11 cellular contexts compared by ENCODE assay signal in the genomic region with DNA sequence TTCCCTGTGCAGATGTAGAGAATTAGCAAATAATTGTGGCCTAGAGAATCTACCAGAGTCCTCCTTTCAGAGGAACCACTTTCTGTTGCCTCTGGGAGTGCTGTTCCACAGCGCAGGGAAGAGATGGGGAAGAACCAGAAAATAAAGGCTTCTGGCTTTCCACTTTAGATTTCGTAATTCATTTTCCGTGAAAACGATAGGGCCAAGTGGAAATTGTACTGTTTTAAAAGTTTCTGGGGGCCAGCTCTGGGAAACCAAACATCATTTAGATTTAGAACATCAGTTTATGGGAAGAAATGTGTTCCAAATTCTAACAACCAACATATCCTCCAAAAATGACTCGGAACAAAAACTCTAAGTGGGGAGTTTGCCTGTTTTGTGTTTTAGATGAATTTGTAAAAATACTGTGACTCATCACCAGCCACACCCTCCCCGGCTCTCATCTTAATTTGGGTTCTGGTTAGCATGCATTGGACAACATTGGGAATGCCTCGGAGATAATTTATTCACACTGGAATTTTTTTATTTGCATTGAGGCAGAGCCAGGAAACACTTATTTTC.
DNase-seq lines count a peak whose midpoint lies in the region; ATAC-seq and TF ChIP-seq lines count a peak whose summit lies in the region.
"Had no signal": no experiment of that assay in that cellular context is flagged by ENCODE, and none has a peak within 500 bp of the region (broad histone marks: within the 10 kb centered on the region; RNA-seq: fewer than 3 reads in every experiment).

No MANE protein-coding gene starts in this region.

- H3K4me3 ChIP-seq in kidney epithelial cell (ENCODE audit: low read depth, low read length): no peak overlapping the region

- CTCF ChIA-PET in MCF 10A (lab: Yijun Ruan, JAX): interaction anchor here (1.0 kb wide), 1 partner anchor 46 kb away, joined by 5 read pairs; no protein-coding TSS in a partner anchor

- H3K9me3 Mint-ChIP-seq in MCF 10A (ENCODE audit: unreplicated experiment) (no peaks in the 10 kb centered on the region), type B pancreatic cell (no peaks in the 10 kb centered on the region)
- H3K9me3 Mint-ChIP-seq: dendritic cell treated with granulocyte-macrophage colony-stimulating factor and Interleukin-4, amounts not matched to agents 40 ng/mL and 50 ng/mL, for 4 days; memory B cell had no signal

- no peak for TF ChIP-seq CTCF in MCF 10A (IDR thresholded peaks at IDR 0.05; ENCODE audit: unreplicated experiment)
- TF ChIP-seq CTCF in kidney epithelial cell (IDR thresholded peaks at IDR 0.05; ENCODE audit: insufficient read depth, low read length, poor library complexity, severe bottlenecking): peak; percentile 27
- peak; percentile 48 for TF ChIP-seq CTCF in type B pancreatic cell (conservative IDR thresholded peaks at IDR 0.05)
- no peak for TF ChIP-seq CTCF in GM13977 (IDR thresholded peaks at IDR 0.05; ENCODE audit: extremely low read depth, insufficient read depth, missing control alignments)

- POLR2A ChIA-PET in MCF 10A (lab: Yijun Ruan, JAX): interaction anchor here (0.6 kb wide), 1 partner anchor 18 kb away, joined by 4 read pairs; no protein-coding TSS in a partner anchor

- DNase-seq in M059J (ENCODE audit: low read depth): peak; percentile 46
- peak; percentile 53 for DNase-seq in MCF 10A (ENCODE audit: unreplicated experiment)
- DNase-seq in kidney epithelial cell (ENCODE audit: low read depth): no peak
- DNase-seq in type B pancreatic cell (ENCODE audit: extremely low spot score, unreplicated experiment): no peak
- DNase-seq in T-helper 17 cell: no peak
- DNase-seq in RPMI8226: no peak
- DNase-seq in GM13977 (ENCODE audit: low spot score): no peak
- DNase-seq: activated CD8-positive, alpha-beta memory T cell treated with anti-CD3 and anti-CD28 coated beads, Interleukin-2, amount 10 ng/mL, durations not matched to agents 7 days and 5 days had no signal

- H3K4me1 Mint-ChIP-seq in MCF 10A (ENCODE audit: insufficient read depth, unreplicated experiment) (peaks cover 34% of the 10 kb centered on the region), type B pancreatic cell (ENCODE audit: unreplicated experiment) (peaks cover 29% of the 10 kb centered on the region), T-helper 17 cell (no peaks in the 10 kb centered on the region)
- H3K4me1 Mint-ChIP-seq: activated CD8-positive, alpha-beta memory T cell treated with anti-CD3 and anti-CD28 coated beads, Interleukin-2, amount 10 ng/mL, durations not matched to agents 7 days and 5 days; memory B cell had no signal

- intact Hi-C loops in MCF 10A (cut with micrococcal nuclease): no loop called here

- H3K9me3 ChIP-seq in T-helper 17 cell (ENCODE audit: control insufficient read depth, low read length, poor library complexity, severe bottlenecking): no peaks in the 10 kb centered on the region

- H3K27ac Mint-ChIP-seq in MCF 10A (ENCODE audit: low read depth, unreplicated experiment) (no peak overlapping the region), type B pancreatic cell (no peak overlapping the region), T-helper 17 cell (no peak overlapping the region)
- H3K27ac Mint-ChIP-seq: activated CD8-positive, alpha-beta memory T cell treated with anti-CD3 and anti-CD28 coated beads, Interleukin-2, amount 10 ng/mL, durations not matched to agents 7 days and 5 days; dendritic cell treated with granulocyte-macrophage colony-stimulating factor and Interleukin-4, amounts not matched to agents 40 ng/mL and 50 ng/mL, for 4 days; memory B cell had no signal

- ATAC-seq in HG03135 (IDR thresholded peaks at IDR 0.05; ENCODE audit: unreplicated experiment): no peak
- no peak for ATAC-seq in T-helper 17 cell
- ATAC-seq: activated CD8-positive, alpha-beta memory T cell treated with anti-CD3 and anti-CD28 coated beads, Interleukin-2, amount 10 ng/mL, durations not matched to agents 7 days and 5 days had no signal

- in situ Hi-C loops in GM13977 (cut with MboI; ENCODE audit: low pct_unique_long_range_greater_than_20kb, low sequenced_read_pairs, unreplicated experiment): no loop called here

- H3K36me3 Mint-ChIP-seq in MCF 10A (ENCODE audit: insufficient read depth, unreplicated experiment): peaks cover 6% of the 10 kb centered on the region
- no peaks in the 10 kb centered on the region for H3K36me3 Mint-ChIP-seq in type B pancreatic cell
- H3K36me3 Mint-ChIP-seq in T-helper 17 cell (ENCODE audit: low read depth): no peaks in the 10 kb centered on the region
- H3K36me3 Mint-ChIP-seq: activated CD8-positive, alpha-beta memory T cell treated with anti-CD3 and anti-CD28 coated beads, Interleukin-2, amount 10 ng/mL, durations not matched to agents 7 days and 5 days; memory B cell had no signal

- H3K4me3 Mint-ChIP-seq in MCF 10A (ENCODE audit: unreplicated experiment) (no peak overlapping the region), type B pancreatic cell (no peak overlapping the region), T-helper 17 cell (no peak overlapping the region)
- H3K4me3 Mint-ChIP-seq: activated CD8-positive, alpha-beta memory T cell treated with anti-CD3 and anti-CD28 coated beads, Interleukin-2, amount 10 ng/mL, durations not matched to agents 7 days and 5 days; dendritic cell treated with granulocyte-macrophage colony-stimulating factor and Interleukin-4, amounts not matched to agents 40 ng/mL and 50 ng/mL, for 4 days; memory B cell had no signal

- H3K27me3 Mint-ChIP-seq in MCF 10A (ENCODE audit: insufficient read depth, unreplicated experiment): no peaks in the 10 kb centered on the region
- peaks cover 4% of the 10 kb centered on the region for H3K27me3 Mint-ChIP-seq in type B pancreatic cell
- H3K27me3 Mint-ChIP-seq in T-helper 17 cell: peaks cover 21% of the 10 kb centered on the region
- H3K27me3 Mint-ChIP-seq: dendritic cell treated with granulocyte-macrophage colony-stimulating factor and Interleukin-4, amounts not matched to agents 40 ng/mL and 50 ng/mL, for 4 days had no signal

- H3K27me3 ChIP-seq in kidney epithelial cell (ENCODE audit: control insufficient read depth, insufficient read depth, low read length): no peaks in the 10 kb centered on the region

- no TSS peak for BruUV-seq in MCF 10A (replicated peaks; lab: Mats Ljungman, UMichigan)

- H3K36me3 ChIP-seq in kidney epithelial cell (ENCODE audit: control insufficient read depth, insufficient read depth, low read length): no peaks in the 10 kb centered on the region

Comparison
In these comparisons a context has a peak if more than half of its experiments do, and no peak if none do; other contexts are left out.
1. DNase-seq: peak in M059J (single experiment) and MCF 10A (single experiment); none in kidney epithelial cell (single experiment), type B pancreatic cell (single experiment), T-helper 17 cell (0 of 3), RPMI8226 (single experiment) and GM13977 (single experiment).
2. CTCF ChIP-seq: peak in kidney epithelial cell (single experiment) and type B pancreatic cell (single experiment); none in MCF 10A (single experiment) and GM13977 (single experiment).